ENCODE assay signal across 20 cellular contexts in genomic region chr3:6097021-6097420, GRCh38.
A peak's percentile ranks its signal among the peaks of the same experiment; 100 is the strongest.
DNase-seq lines count a peak whose midpoint lies in the region; ATAC-seq and TF ChIP-seq lines count a peak whose summit lies in the region.
"Had no signal": no experiment of that assay in that cellular context is flagged by ENCODE, and none has a peak within 500 bp of the region (broad histone marks: within the 10 kb centered on the region; RNA-seq: fewer than 3 reads in every experiment).

No MANE protein-coding gene starts in this region.

- H3K4me3 Mint-ChIP-seq in nephron = no peak overlapping the region
- H3K4me3 Mint-ChIP-seq: CD4-positive, alpha-beta memory T cell had no signal

- H3K27me3 Mint-ChIP-seq in nephron (ENCODE audit: low read depth) = no peaks in the 10 kb centered on the region
- H3K27me3 Mint-ChIP-seq: CD4-positive, alpha-beta memory T cell had no signal

- H3K4me1 Mint-ChIP-seq in nephron = peaks cover 24% of the 10 kb centered on the region
- H3K4me1 Mint-ChIP-seq: CD4-positive, alpha-beta memory T cell had no signal

- in situ Hi-C loops in astrocyte of the spinal cord (cut with HindIII; ENCODE audit: low sequenced_read_pairs) = no loop called here

- TF ChIP-seq CTCF in astrocyte of the spinal cord (IDR thresholded peaks at IDR 0.05; ENCODE audit: low read depth, low read length) (no peak), nephron (IDR thresholded peaks at IDR 0.05; ENCODE audit: unreplicated experiment in 3 of 3) (no peak)

- DNase-seq in astrocyte of the spinal cord (ENCODE audit: low read depth, low spot score) (peak; percentile 32), NOMO-1 treated with DMSO at 0.1 percent for 48 hours (lab: John Stamatoyannopoulos, UW; ENCODE audit: unreplicated experiment) (no peak), NCI-H2081 (lab: John Stamatoyannopoulos, UW) (no peak), NCI-H748 (lab: John Stamatoyannopoulos, UW; ENCODE audit: unreplicated experiment) (no peak)
- DNase-seq: 8988T; ACHN; AML-193; C1 segment of cervical spinal cord; Calu3; CD4-positive, alpha-beta memory T cell; COR-L47; DMS53; DMS79 treated with DMSO at 0.1 percent for 48 hours; GF-D8; GM23248; H7; HCEC 1CT had no signal

- no peaks in the 10 kb centered on the region for H3K36me3 Mint-ChIP-seq in nephron (ENCODE audit: low read depth)
- H3K36me3 Mint-ChIP-seq: CD4-positive, alpha-beta memory T cell had no signal

- peak; percentile 54 for ATAC-seq in GM18868 (IDR thresholded peaks at IDR 0.05; ENCODE audit: unreplicated experiment)
- ATAC-seq: A549 had no signal

- H3K27ac Mint-ChIP-seq in nephron = peak overlapping the region in 2 of 3 experiments; percentile 20 to 32
- H3K27ac Mint-ChIP-seq: CD4-positive, alpha-beta memory T cell had no signal

- H3K9me3 Mint-ChIP-seq in nephron = no peaks in the 10 kb centered on the region

- no peak overlapping the region for H3K4me3 ChIP-seq in astrocyte of the spinal cord (ENCODE audit: low read depth, low read length)
- H3K4me3 ChIP-seq: A549, GM23248 had no signal
